26 cellular contexts compared by ENCODE assay signal in genomic region chr17:31411707-31412285, GRCh38.
"Had no signal": no experiment of that assay in that cellular context is flagged by ENCODE, and none has a peak within 500 bp of the region (broad histone marks: within the 10 kb centered on the region; RNA-seq: fewer than 3 reads in every experiment).

No MANE protein-coding gene starts in this region.

- H3K36me3 Mint-ChIP-seq: activated naive CD4-positive, alpha-beta T cell treated with anti-CD3 and anti-CD28 coated beads, Interleukin-2, amount 50 U/mL, for 72 hours had no signal

- H3K9me3 ChIP-seq: Peyer's patch, SJSA1 had no signal

- ATAC-seq: activated CD4-positive, CD25-positive, alpha-beta regulatory T cell treated with anti-CD3 and anti-CD28 coated beads, Interleukin-2, amount 50 U/mL, for 24 hours; activated CD8-positive, alpha-beta T cell treated with anti-CD3 and anti-CD28 coated beads for 36 hours; activated naive CD4-positive, alpha-beta T cell treated with anti-CD3 and anti-CD28 coated beads, Interleukin-2, amount 50 U/mL, for 72 hours; activated naive CD8-positive, alpha-beta T cell treated with anti-CD3 and anti-CD28 coated beads, Interleukin-2, amount 50 U/mL, for 24 hours; activated T-cell treated with anti-CD3 and anti-CD28 coated beads, Interleukin-2, amount 50 U/mL, for 72 hours; SK-N-SH treated with all-trans-retinoic acid at 6 μM for 48 hours had no signal

- DNase-seq: activated CD4-positive, alpha-beta T cell treated with anti-CD3 and anti-CD28 coated beads for 4 hours; activated CD8-positive, alpha-beta memory T cell treated with anti-CD3 and anti-CD28 coated beads, Interleukin-2, amount 50 U/mL, for 4 hours; activated CD8-positive, alpha-beta T cell treated with anti-CD3 and anti-CD28 coated beads for 36 hours; activated naive CD4-positive, alpha-beta T cell treated with Interleukin-2 at 50 U/mL for 16 hours; activated naive CD8-positive, alpha-beta T cell treated with anti-CD3 and anti-CD28 coated beads, Interleukin-2, amount 50 U/mL, for 24 hours; activated T-cell treated with anti-CD3 and anti-CD28 coated beads, Interleukin-2, amount 50 U/mL, for 72 hours; amniotic stem cell; brain microvascular endothelial cell; Kasumi-1; KBM-7; NCI-H1105 treated with DMSO at 0.1 percent for 48 hours; NCI-H1436 treated with DMSO at 0.1 percent for 48 hours; NCI-H187; NCI-H2081; NCI-H510A treated with DMSO at 0.1 percent for 48 hours; NCI-H69; NK-92 treated with Interleukin-12 subunit alpha and Interleukin-12 subunit beta, amount 100 ng/mL, for 24 hours; Peyer's patch; SHP77 had no signal

- H3K4me1 Mint-ChIP-seq: activated naive CD8-positive, alpha-beta T cell treated with anti-CD3 and anti-CD28 coated beads, Interleukin-2, amount 50 U/mL, for 24 hours had no signal

- H3K27ac Mint-ChIP-seq: activated CD8-positive, alpha-beta T cell treated with anti-CD3 and anti-CD28 coated beads for 36 hours; activated naive CD4-positive, alpha-beta T cell treated with anti-CD3 and anti-CD28 coated beads, Interleukin-2, amount 50 U/mL, for 72 hours; activated naive CD8-positive, alpha-beta T cell treated with anti-CD3 and anti-CD28 coated beads, Interleukin-2, amount 50 U/mL, for 24 hours; activated T-cell treated with anti-CD3 and anti-CD28 coated beads, Interleukin-2, amount 50 U/mL, for 72 hours; activated T-helper 2 cell treated with anti-CD3 and anti-CD28 coated beads, Interferon-gamma antibody, Interleukin-2, Interleukin-4, amounts not matched to agents 10 μg/mL and 5 μg/mL and 100 μg/mL, durations not matched to agents 14 hours and 24 hours and 36 hours; T-helper 1 cell treated with Interleukin-12 subunit alpha and Interleukin-12 subunit beta and Interleukin-4 antibody, amounts not matched to agents 30 μg/mL and 1 μg/mL, for 36 hours had no signal

- H3K27ac ChIP-seq: brain microvascular endothelial cell, Peyer's patch, RWPE1, SJSA1 had no signal

- H3K4me3 Mint-ChIP-seq: activated CD8-positive, alpha-beta T cell treated with anti-CD3 and anti-CD28 coated beads for 36 hours; activated naive CD8-positive, alpha-beta T cell treated with anti-CD3 and anti-CD28 coated beads, Interleukin-2, amount 50 U/mL, for 24 hours; activated T-cell treated with anti-CD3 and anti-CD28 coated beads, Interleukin-2, amount 50 U/mL, for 72 hours; T-helper 1 cell treated with Interleukin-12 subunit alpha and Interleukin-12 subunit beta and Interleukin-4 antibody, amounts not matched to agents 30 μg/mL and 1 μg/mL, for 36 hours had no signal

- H3K36me3 ChIP-seq: brain microvascular endothelial cell, Peyer's patch, SJSA1 had no signal

- H3K9me3 Mint-ChIP-seq: activated CD8-positive, alpha-beta T cell treated with anti-CD3 and anti-CD28 coated beads for 36 hours; activated naive CD4-positive, alpha-beta T cell treated with anti-CD3 and anti-CD28 coated beads, Interleukin-2, amount 50 U/mL, for 72 hours; activated naive CD8-positive, alpha-beta T cell treated with anti-CD3 and anti-CD28 coated beads, Interleukin-2, amount 50 U/mL, for 24 hours; activated T-cell treated with anti-CD3 and anti-CD28 coated beads, Interleukin-2, amount 50 U/mL, for 72 hours; activated T-helper 2 cell treated with anti-CD3 and anti-CD28 coated beads, Interferon-gamma antibody, Interleukin-2, Interleukin-4, amounts not matched to agents 10 μg/mL and 5 μg/mL and 100 μg/mL, durations not matched to agents 14 hours and 24 hours and 36 hours; T-helper 1 cell treated with Interleukin-12 subunit alpha and Interleukin-12 subunit beta and Interleukin-4 antibody, amounts not matched to agents 30 μg/mL and 1 μg/mL, for 36 hours had no signal

- H3K4me1 ChIP-seq: Peyer's patch had no signal

- H3K4me3 ChIP-seq: Peyer's patch, SJSA1 had no signal

- H3K27me3 Mint-ChIP-seq: activated CD8-positive, alpha-beta T cell treated with anti-CD3 and anti-CD28 coated beads for 36 hours; activated naive CD8-positive, alpha-beta T cell treated with anti-CD3 and anti-CD28 coated beads, Interleukin-2, amount 50 U/mL, for 24 hours had no signal

- H3K27me3 ChIP-seq: Peyer's patch, SJSA1 had no signal
